ENCODE assay signal across 8 cellular contexts in the genomic region with DNA sequence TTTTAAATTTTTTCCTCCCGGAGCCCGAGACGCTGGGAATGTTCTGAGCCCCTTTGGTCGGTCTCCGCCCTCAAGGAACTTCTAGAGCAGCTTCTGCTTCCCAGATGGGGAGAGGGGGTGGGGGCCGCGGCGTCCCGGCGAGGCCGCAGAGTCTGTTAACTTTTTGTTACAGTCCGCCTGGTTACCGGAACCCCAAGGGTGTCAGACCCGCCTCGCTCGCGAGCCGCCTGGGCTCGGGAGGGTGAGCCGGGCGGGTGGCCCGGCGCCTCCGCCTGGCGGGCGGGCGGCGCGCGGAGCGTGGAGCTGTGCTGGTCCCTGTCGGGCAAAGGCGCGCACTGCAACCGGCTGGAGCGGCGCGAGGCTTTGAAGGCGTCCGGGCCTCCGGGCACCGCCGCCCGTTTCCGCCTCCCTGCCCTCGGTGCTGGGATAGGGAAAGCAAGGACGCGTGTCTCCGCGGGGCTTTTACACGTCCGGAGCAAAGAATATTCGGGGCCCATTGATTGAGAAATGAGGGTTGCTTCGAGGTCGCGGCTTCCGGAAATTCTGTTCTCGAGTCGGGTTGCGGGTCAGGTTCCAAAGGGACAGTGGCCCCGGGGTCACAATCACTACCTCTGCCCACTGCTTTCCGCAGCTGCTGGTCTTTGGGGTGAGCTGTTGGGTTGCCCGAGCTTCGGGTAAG. TPM values are rescaled to one million over a fixed set of nuclear protein-coding genes. Genes with fewer than 3 reads are reported as not detected.
DNase-seq lines count a peak whose midpoint lies in the region; ATAC-seq and TF ChIP-seq lines count a peak whose summit lies in the region.

No MANE protein-coding gene starts in this region.

- peaks cover 31% of the 10 kb centered on the region for H3K79me2 ChIP-seq in mammary epithelial cell (ENCODE audit: insufficient read depth, low read length)
- H3K79me2 ChIP-seq in smooth muscle cell (ENCODE audit: low read depth), result peaks cover 63% of the 10 kb centered on the region

- H3K9me3 Mint-ChIP-seq in immature natural killer cell, result no peaks in the 10 kb centered on the region

- peaks cover 11% of the 10 kb centered on the region for H3K27me3 ChIP-seq in mammary epithelial cell (ENCODE audit: insufficient read depth, low read length)
- H3K27me3 ChIP-seq in smooth muscle cell (ENCODE audit: low read depth), result peaks cover 17% of the 10 kb centered on the region

- WGBS in mammary epithelial cell (ENCODE audit: low coverage, missing lambda C conversion rate), result 5% methylated on average over 33 of the region's 64 CpGs
- under 1% methylated on average over 48 of the region's 64 CpGs for WGBS in smooth muscle cell (ENCODE audit: low lambda C conversion rate)

- H3K9me3 ChIP-seq in mammary epithelial cell (replicated peaks; ENCODE audit: insufficient read depth, low read length) (no peaks in the 10 kb centered on the region), smooth muscle cell (replicated peaks; ENCODE audit: low read depth) (no peaks in the 10 kb centered on the region)

- H3K36me3 Mint-ChIP-seq in immature natural killer cell, result peaks cover 0 to 7% (median 3%) of the 10 kb centered on the region in 3 donors

- peak overlapping the region; percentile 93 to 98 (median 97) for H3K4me3 Mint-ChIP-seq in immature natural killer cell

- H3K9ac ChIP-seq in mammary epithelial cell (ENCODE audit: insufficient read depth, low read length) (peak overlapping the region; percentile 46), smooth muscle cell (ENCODE audit: low read depth) (peak overlapping the region; percentile 67)

- intact Hi-C loops in mammary epithelial cell (cut with micrococcal nuclease), result loop anchor here (1.0 to 10.0 kb wide), 9 partner anchors 98 to 1285 kb away; partner anchors contain the start of gene ELAC2

- H3K4me3 ChIP-seq in mammary epithelial cell (replicated peaks in 1 of 3; ENCODE audit: insufficient read depth in 1 of 3, low read depth in 2 of 3, low read length in 3 of 3) (peak overlapping the region; percentile 58 to 73 (median 69)), smooth muscle cell (peak overlapping the region; percentile 84)

- H3K27ac Mint-ChIP-seq in immature natural killer cell, result peak overlapping the region; percentile 15 to 97 (median 80)

- H3K27me3 Mint-ChIP-seq in immature natural killer cell (ENCODE audit: low read depth in 3 of 3), result peaks cover 14 to 38% (median 17%) of the 10 kb centered on the region in 3 donors

- no TSS peak for BruUV-seq in mammary epithelial cell (replicated peaks; lab: Mats Ljungman, UMichigan)

- dilution Hi-C loops in mammary epithelial cell (cut with HindIII; ENCODE audit: low sequenced_read_pairs), result no loop called here

- ATAC-seq in GM21529 (IDR thresholded peaks at IDR 0.05; ENCODE audit: unreplicated experiment), result peak; percentile 39

- peaks cover 68 to 71% of the 10 kb centered on the region in 2 donors for H3K4me1 Mint-ChIP-seq in immature natural killer cell

- TF ChIP-seq CTCF in VCaP (conservative IDR thresholded peaks at IDR 0.05) (peak; percentile 96), mammary epithelial cell (conservative IDR thresholded peaks at IDR 0.05 in 1 of 2, IDR thresholded peaks at IDR 0.05 in 1 of 2; ENCODE audit: extremely low read depth in 1 of 2, insufficient read depth in 1 of 2, low read depth in 1 of 2, low read length in 2 of 2) (peak; percentile 62 to 74), smooth muscle cell (IDR thresholded peaks at IDR 0.05; ENCODE audit: borderline replicate concordance, insufficient read depth, poor library complexity, severe bottlenecking) (peak; percentile 95)

- in situ Hi-C loops in mammary epithelial cell (cut with MboI; ENCODE audit: low sequenced_read_pairs in 2 of 2), result loop anchor here (10.0 to 25.0 kb wide), 4 partner anchors 635 to 965 kb away; no protein-coding TSS in a partner anchor

- H3K4me1 ChIP-seq in mammary epithelial cell (ENCODE audit: insufficient read depth, low read length) (peaks cover 26% of the 10 kb centered on the region), smooth muscle cell (ENCODE audit: low read depth) (peaks cover 45% of the 10 kb centered on the region)

- H3K27ac ChIP-seq in VCaP (peak overlapping the region; percentile 61; the same call in 1 of the 2 replicates), mammary epithelial cell (ENCODE audit: insufficient read depth, low read depth, low read length) (peak overlapping the region; percentile 34), smooth muscle cell (ENCODE audit: low read depth) (peak overlapping the region; percentile 34)

- H4K20me1 ChIP-seq in mammary epithelial cell (ENCODE audit: insufficient read depth, low read length) (no peaks in the 10 kb centered on the region), smooth muscle cell (ENCODE audit: low read depth) (peaks cover 50% of the 10 kb centered on the region)

- H3K36me3 ChIP-seq in mammary epithelial cell (ENCODE audit: insufficient read depth, low read length), result no peaks in the 10 kb centered on the region
- H3K36me3 ChIP-seq in smooth muscle cell (ENCODE audit: low read depth), result no peaks in the 10 kb centered on the region

- CTCF ChIA-PET in mammary epithelial cell (lab: Charles Lee; ENCODE audit: low non-redundant PET), result interaction anchor here (0.6 to 0.8 kb wide), 2 partner anchors 482 to 883 kb away, joined by 7 to 8 read pairs; no protein-coding TSS in a partner anchor

- peak overlapping the region; percentile 99 for H3K4me2 ChIP-seq in mammary epithelial cell (ENCODE audit: insufficient read depth, low read depth, low read length)
- H3K4me2 ChIP-seq in smooth muscle cell, result peak overlapping the region; percentile 98

- peak; percentile 27 for DNase-seq in DMS153 treated with DMSO at 0.1 percent for 48 hours (lab: John Stamatoyannopoulos, UW; ENCODE audit: unreplicated experiment)
- peak; percentile 5 to 23 for DNase-seq in Kasumi-1 (lab: John Stamatoyannopoulos, UW)
- DNase-seq in mammary epithelial cell, result peak; percentile 81
- peak; percentile 86 to 89 (median 88) for DNase-seq in immature natural killer cell
- peak; percentile 71 for DNase-seq in smooth muscle cell (lab: John Stamatoyannopoulos, UW; ENCODE audit: unreplicated experiment)
- DNase-seq in A172 (ENCODE audit: low spot score), result no peak

- H3F3A ChIP-seq in smooth muscle cell (ENCODE audit: low read depth), result peaks cover under 1% of the 10 kb centered on the region

- peak overlapping the region; percentile 96 for H2AFZ ChIP-seq in mammary epithelial cell (ENCODE audit: low read depth, low read length)
- peak overlapping the region; percentile 91 for H2AFZ ChIP-seq in smooth muscle cell (ENCODE audit: low read depth)

RNA-seq across cellular contexts. Expression of gene HS3ST3B1, which starts 1.7 kb away (rescaled TPM):
- total RNA-seq in mammary epithelial cell (10 to 100 TPM in 1 of 2 donors, 1 to 10 TPM in 1; 4.0 to 14.7 TPM), smooth muscle cell (17.3 and 20.6 TPM in 2 replicates)
- polyA plus RNA-seq in mammary epithelial cell (1.5 TPM), immature natural killer cell (10 to 100 TPM in 1 of 3 donors, 1 to 10 TPM in 2; 6.6 to 14.2 (median 9.0) TPM), smooth muscle cell (11.3 and 13.2 TPM in 2 replicates)
- polyA minus RNA-seq in mammary epithelial cell, result 0.98 TPM
- 14.2 and 20.8 TPM in 2 replicates for total RNA-seq in A172 (2014; rRNA removed; shearing (Covaris generic))
